Comparison of ENCODE assay signal across 8 cellular contexts in genomic region chr4:1009647-1010521, GRCh38. TPM values are rescaled to one million over a fixed set of nuclear protein-coding genes. Genes with fewer than 3 reads are reported as not detected.
DNase-seq lines count a peak whose midpoint lies in the region; ATAC-seq, FAIRE-seq and TF ChIP-seq lines count a peak whose summit lies in the region.

No MANE protein-coding gene starts in this region.

- H3K27ac ChIP-seq in gastroesophageal sphincter (peak overlapping the region; percentile 0 to 87 (median 80)), neutrophil (peak overlapping the region; percentile 41), substantia nigra (ENCODE audit: low read depth, low read length, poor library complexity, severe bottlenecking) (no peak overlapping the region)

- H3K4me3 ChIP-seq in gastroesophageal sphincter (peak overlapping the region; percentile 46 to 75), neutrophil (ENCODE audit: low read depth in 1 of 2, low read length in 1 of 2) (peak overlapping the region; percentile 68 to 76)

- no peaks in the 10 kb centered on the region for H3K36me3 ChIP-seq in gastroesophageal sphincter
- no peaks in the 10 kb centered on the region for H3K36me3 ChIP-seq in neutrophil

- peak; percentile 97 for DNase-seq in GM10266 (ENCODE audit: extremely low spot score)
- peak; percentile 36 for DNase-seq in RCC 7860 (ENCODE audit: low spot score)
- peak; percentile 92 for DNase-seq in activated effector memory CD4-positive, alpha-beta T cell treated with anti-CD3 and anti-CD28 coated beads, Interleukin-2, amount 50 U/mL, for 16 hours
- DNase-seq in substantia nigra (lab: John Stamatoyannopoulos, UW), result peak in 40 of 49 donors; percentile 18 to 87 (median 58)

- peaks cover 37% of the 10 kb centered on the region for H3K27me3 ChIP-seq in gastroesophageal sphincter
- H3K27me3 ChIP-seq in neutrophil, result peaks cover 95% of the 10 kb centered on the region

- H3K9me3 ChIP-seq in gastroesophageal sphincter (no peaks in the 10 kb centered on the region), neutrophil (no peaks in the 10 kb centered on the region)

- WGBS in gastroesophageal sphincter (ENCODE audit: low coverage in 1 of 2), 2 donors, result 0% methylated on average over 4 of the region's 107 CpGs; no CpG with 5 or more reads in 1 of the 2 donors

- no peak for TF ChIP-seq EP300 in gastroesophageal sphincter (IDR thresholded peaks at IDR 0.05)

- no peak for TF ChIP-seq POLR2A in gastroesophageal sphincter (IDR thresholded peaks at IDR 0.05)

- no peak for FAIRE-seq in RCC 7860 (lab: Jason Lieb, UNC)

- ATAC-seq in HG02763 (IDR thresholded peaks at IDR 0.05; ENCODE audit: unreplicated experiment), result peak; percentile 39
- peak; percentile 58 for ATAC-seq in gastroesophageal sphincter
- ATAC-seq in GM18519 (IDR thresholded peaks at IDR 0.05; ENCODE audit: low FRiP score, unreplicated experiment), result no peak

- H3K4me1 ChIP-seq in gastroesophageal sphincter, result peaks cover 0 to 51% (median 25%) of the 10 kb centered on the region in 3 donors
- H3K4me1 ChIP-seq in neutrophil (ENCODE audit: control insufficient read depth in 1 of 2, insufficient read depth in 1 of 2, low read depth in 1 of 2, low read length in 1 of 2), result peaks cover 21 to 31% of the 10 kb centered on the region in 2 experiments

- TF ChIP-seq CTCF in GM10266 (IDR thresholded peaks at IDR 0.05; ENCODE audit: control insufficient read depth, insufficient read depth, low read depth, missing control alignments), result peak; percentile 42
- peak in 2 of 4 experiments; percentile 42 to 47 for TF ChIP-seq CTCF in gastroesophageal sphincter (IDR thresholded peaks at IDR 0.05)
- peak; percentile 29 for TF ChIP-seq CTCF in neutrophil (IDR thresholded peaks at IDR 0.05)

RNA-seq across cellular contexts. Expression of gene FGFRL1, which starts 1.5 kb away (rescaled TPM):
- 10 to 100 TPM; 21.9 to 36.8 (median 25.4) TPM for total RNA-seq in gastroesophageal sphincter

RNA-seq across cellular contexts. Expression of gene SLC26A1, which starts 16.7 kb away (rescaled TPM):
- total RNA-seq in gastroesophageal sphincter, result not detected

RNA-seq across cellular contexts. Expression of gene IDUA, which starts 23.0 kb away (rescaled TPM):
- total RNA-seq in gastroesophageal sphincter, result 10 to 100 TPM in 2 of 4 donors, 1 to 10 TPM in 2; 4.6 to 15.1 (median 12.2) TPM

RNA-seq across cellular contexts. Expression of gene DGKQ, which starts 36.5 kb away (rescaled TPM):
- 10 to 100 TPM in 2 of 4 donors, 1 to 10 TPM in 2; 7.5 to 13.5 (median 9.3) TPM for total RNA-seq in gastroesophageal sphincter

Comparison
In these comparisons a context has a peak if more than half of its experiments do, and no peak if none do; other contexts are left out.
1. DNase-seq: peak in every context shown above with its lines; median percentile 97 in GM10266; 92 in activated effector memory CD4-positive, alpha-beta T cell treated with anti-CD3 and anti-CD28 coated beads, Interleukin-2, amount 50 U/mL, for 16 hours; 58 in substantia nigra; 36 in RCC 7860.